15 cellular contexts compared by ENCODE assay signal in genomic region chr12:27052176-27052575, GRCh38. TPM values are rescaled to one million over a fixed set of nuclear protein-coding genes. Genes with fewer than 3 reads are reported as not detected.
A peak's percentile ranks its signal among the peaks of the same experiment; 100 is the strongest.
DNase-seq lines count a peak whose midpoint lies in the region; ATAC-seq and TF ChIP-seq lines count a peak whose summit lies in the region.
"Had no signal": no experiment of that assay in that cellular context is flagged by ENCODE, and none has a peak within 500 bp of the region (broad histone marks: within the 10 kb centered on the region; RNA-seq: fewer than 3 reads in every experiment).

No MANE protein-coding gene starts in this region.

- H3K27me3 ChIP-seq in RWPE2 (ENCODE audit: insufficient read depth, poor library complexity, severe bottlenecking) (no peaks in the 10 kb centered on the region), esophagus (ENCODE audit: control insufficient read depth in 1 of 2, insufficient read depth in 2 of 2, low read length in 2 of 2) (no peaks in the 10 kb centered on the region)
- H3K27me3 ChIP-seq: BLaER1 had no signal

- H3K36me3 ChIP-seq in RWPE2 (ENCODE audit: low read depth) (no peaks in the 10 kb centered on the region), esophagus (ENCODE audit: control insufficient read depth in 2 of 2, insufficient read depth in 2 of 2, low read length in 1 of 2) (no peaks in the 10 kb centered on the region)
- H3K36me3 ChIP-seq: BLaER1 had no signal

- H3K9me3 ChIP-seq in RWPE2 (ENCODE audit: severe bottlenecking) (no peaks in the 10 kb centered on the region), esophagus (ENCODE audit: control insufficient read depth in 2 of 2, insufficient read depth in 1 of 2, low read depth in 1 of 2, low read length in 1 of 2) (no peaks in the 10 kb centered on the region)
- H3K9me3 ChIP-seq: BLaER1 had no signal

- 60 to 66% methylated on average over 1 of the region's 1 CpG for WGBS in esophagus, 2 donors

- no peak for TF ChIP-seq CTCF in RWPE2 (IDR thresholded peaks at IDR 0.05; ENCODE audit: poor library complexity, severe bottlenecking)

- peak; percentile 31; the same call in 1 of the 3 replicates for ATAC-seq in RWPE2 (ENCODE audit: low read depth)
- ATAC-seq: GM23338 had no signal

- H3K4me1 ChIP-seq in RWPE2 (ENCODE audit: insufficient read depth, poor library complexity, severe bottlenecking), result peaks cover 10% of the 10 kb centered on the region
- H3K4me1 ChIP-seq in esophagus (ENCODE audit: control insufficient read depth in 2 of 2, insufficient read depth in 2 of 2, low read length in 1 of 2), result no peaks in the 10 kb centered on the region
- H3K4me1 ChIP-seq: BLaER1 had no signal

- H3K27ac ChIP-seq in RWPE2 (ENCODE audit: poor library complexity, severe bottlenecking) (no peak overlapping the region), esophagus (ENCODE audit: low read depth in 2 of 2, low read length in 1 of 2) (peak overlapping the region; percentile 72)
- H3K27ac ChIP-seq: 22Rv1, BLaER1, HL-60 had no signal

- DNase-seq in DMS53 (lab: John Stamatoyannopoulos, UW) (peak; percentile 42), DMS53 treated with DMSO at 0.1 percent for 48 hours (lab: John Stamatoyannopoulos, UW; ENCODE audit: unreplicated experiment) (no peak), RWPE2 (ENCODE audit: low spot score) (no peak), renal cortical epithelial cell (ENCODE audit: low read depth) (peak; percentile 11), EL (no peak), nucleus accumbens (lab: John Stamatoyannopoulos, UW) (no peak)
- no peak for DNase-seq in activated CD4-positive, alpha-beta T cell treated with anti-CD3 and anti-CD28 coated beads for 1 hour
- DNase-seq: AML-193, DMS79, H7 had no signal

- H3K4me3 ChIP-seq in RWPE2 (ENCODE audit: severe bottlenecking) (no peak overlapping the region), esophagus (ENCODE audit: low read depth in 1 of 2, low read length in 2 of 2) (no peak overlapping the region)
- H3K4me3 ChIP-seq: BLaER1, GM23338 had no signal

RNA-seq across cellular contexts. Expression of gene MED21, which starts 29.8 kb away (rescaled TPM):
- 10 to 100 TPM; 25.3 to 31.8 TPM for polyA plus RNA-seq in esophagus
- 62.1 and 64.8 TPM in 2 replicates for total RNA-seq in renal cortical epithelial cell

RNA-seq across cellular contexts. Expression of gene C12orf71, which starts 30.2 kb away (rescaled TPM):
- polyA plus RNA-seq in esophagus, result not detected
- total RNA-seq in renal cortical epithelial cell, result not detected in 2 replicates
- total RNA-seq: GM23338, H7 had no signal
- polyA plus RNA-seq: GM23338 had no signal

RNA-seq across cellular contexts. Expression of gene TM7SF3, which starts 38.0 kb away (rescaled TPM):
- polyA plus RNA-seq in esophagus, result 10 to 100 TPM; 15.9 to 43.3 TPM
- total RNA-seq in renal cortical epithelial cell, result 118 and 119 TPM in 2 replicates

Comparison
In these comparisons a context has a peak if more than half of its experiments do, and no peak if none do; other contexts are left out.
1. DNase-seq: peak in DMS53 (single experiment) and renal cortical epithelial cell (single experiment); none in DMS53 treated with DMSO at 0.1 percent for 48 hours (single experiment), RWPE2 (single experiment), EL (single experiment), activated CD4-positive, alpha-beta T cell treated with anti-CD3 and anti-CD28 coated beads for 1 hour (single experiment) and nucleus accumbens (0 of 56).